8 cellular contexts compared by ENCODE assay signal in the genomic region with DNA sequence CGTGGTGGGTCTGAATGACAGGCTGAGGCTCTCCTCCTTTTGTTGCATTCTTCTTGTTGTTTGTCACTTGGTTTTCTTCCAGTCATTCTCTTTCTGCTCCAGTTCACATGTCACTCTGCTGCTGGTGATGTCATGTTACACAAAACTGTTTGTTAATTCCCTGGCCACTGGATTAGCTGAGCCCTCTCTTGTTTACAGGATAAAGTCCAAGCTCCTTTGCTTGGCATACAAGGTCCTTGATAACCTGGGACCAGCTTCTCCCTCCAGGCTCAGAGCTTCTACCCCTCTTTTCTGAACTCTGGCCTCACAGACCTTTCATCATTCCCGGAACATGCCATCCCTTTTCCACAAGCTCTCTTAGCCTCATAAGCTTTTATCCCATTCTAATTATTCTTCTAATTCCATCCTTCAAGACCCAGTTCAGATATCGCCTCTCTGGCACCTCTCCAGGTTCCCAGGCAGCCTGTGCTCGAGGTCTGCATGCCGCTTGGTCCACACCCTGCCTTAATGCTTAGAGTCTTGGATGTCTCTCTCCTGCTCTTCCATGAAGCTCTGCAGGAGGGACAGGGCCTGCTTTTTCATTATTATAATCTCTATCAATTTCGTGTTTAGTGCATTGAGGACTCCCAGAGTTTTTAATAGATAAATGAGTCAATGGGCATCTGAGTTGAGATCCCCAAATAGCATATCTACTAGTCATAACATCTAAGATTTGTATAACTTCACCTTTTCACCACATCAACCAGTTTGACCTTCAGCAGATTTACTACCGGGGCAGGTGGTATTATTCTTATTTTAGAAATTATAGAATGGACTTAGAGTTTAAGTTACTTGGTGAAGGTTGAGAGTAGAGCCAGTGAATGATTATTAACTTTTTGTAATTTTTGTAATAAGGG.
DNase-seq lines count a peak whose midpoint lies in the region; ATAC-seq and TF ChIP-seq lines count a peak whose summit lies in the region.

No MANE protein-coding gene starts in this region.

- H3K9ac ChIP-seq in IMR-90 (ENCODE audit: low read depth, low read length), result no peak overlapping the region

- peaks cover 1% of the 10 kb centered on the region for H3K27me3 Mint-ChIP-seq in activated T-helper 1 cell treated with anti-CD3 and anti-CD28 coated beads, Interleukin-12 subunit alpha, Interleukin-12 subunit beta, Interleukin-2, Interleukin-4 antibody, amounts not matched to agents 30 ng/mL and 10 ng/mL and 1 ng/mL, durations not matched to agents 14 hours and 24 hours and 36 hours (ENCODE audit: insufficient read depth)

- no peak overlapping the region for H3K4me3 Mint-ChIP-seq in activated T-helper 1 cell treated with anti-CD3 and anti-CD28 coated beads, Interleukin-12 subunit alpha, Interleukin-12 subunit beta, Interleukin-2, Interleukin-4 antibody, amounts not matched to agents 30 ng/mL and 10 ng/mL and 1 ng/mL, durations not matched to agents 14 hours and 24 hours and 36 hours

- dilution Hi-C loops in IMR-90 (cut with HindIII; ENCODE audit: low sequenced_read_pairs, unreplicated experiment), result no loop called here

- no TSS peak for BruUV-seq in IMR-90 (replicated peaks; lab: Mats Ljungman, UMichigan)

- intact Hi-C loops in IMR-90 (cut with micrococcal nuclease) (no loop called here), mucosa of descending colon (cut with DNase I, micrococcal nuclease) (no loop called here)
- intact Hi-C loops in activated T-helper 1 cell treated with anti-CD3 and anti-CD28 coated beads, Interleukin-12 subunit alpha, Interleukin-12 subunit beta, Interleukin-2, Interleukin-4 antibody, amounts not matched to agents 30 ng/mL and 10 ng/mL and 1 ng/mL, durations not matched to agents 14 hours and 24 hours and 36 hours (cut with micrococcal nuclease), result no loop called here

- no peak overlapping the region for H3K4ac ChIP-seq in IMR-90 (ENCODE audit: low read depth, low read length)

- no peak overlapping the region for H3K27ac Mint-ChIP-seq in activated T-helper 1 cell treated with anti-CD3 and anti-CD28 coated beads, Interleukin-12 subunit alpha, Interleukin-12 subunit beta, Interleukin-2, Interleukin-4 antibody, amounts not matched to agents 30 ng/mL and 10 ng/mL and 1 ng/mL, durations not matched to agents 14 hours and 24 hours and 36 hours

- no peak for TF ChIP-seq RAD21 in IMR-90 (IDR thresholded peaks at IDR 0.05; ENCODE audit: low read length)

- H2AK9ac ChIP-seq in IMR-90 (replicated peaks; ENCODE audit: low read depth, low read length, poor library complexity), result no peak overlapping the region

- no peak overlapping the region for H3K23ac ChIP-seq in IMR-90 (ENCODE audit: low read depth, low read length)

- no peak overlapping the region for H4K8ac ChIP-seq in IMR-90 (ENCODE audit: low read depth in 2 of 2, low read length in 2 of 2)

- no peak overlapping the region for H2BK20ac ChIP-seq in IMR-90 (ENCODE audit: low read depth, low read length)

- H3K9me3 ChIP-seq in BE2C (no peaks in the 10 kb centered on the region), IMR-90 (ENCODE audit: control insufficient read depth, insufficient read depth, low read length) (no peaks in the 10 kb centered on the region; the same call in 1 of the 2 replicates), mucosa of descending colon (no peaks in the 10 kb centered on the region)

- 66% methylated on average over 4 of the region's 7 CpGs; no CpG with 5 or more reads in 1 of the 2 experiments for WGBS in IMR-90 (ENCODE audit: extremely low coverage in 2 of 2, insufficient read length in 1 of 2), 2 experiments

- no peak overlapping the region for H2BK15ac ChIP-seq in IMR-90 (ENCODE audit: low read depth, low read length)

- H3K4me1 Mint-ChIP-seq in activated T-helper 1 cell treated with anti-CD3 and anti-CD28 coated beads, Interleukin-12 subunit alpha, Interleukin-12 subunit beta, Interleukin-2, Interleukin-4 antibody, amounts not matched to agents 30 ng/mL and 10 ng/mL and 1 ng/mL, durations not matched to agents 14 hours and 24 hours and 36 hours (ENCODE audit: low read depth), result peaks cover 38% of the 10 kb centered on the region

- H2BK5ac ChIP-seq in IMR-90 (ENCODE audit: low read depth, low read length, poor library complexity, severe bottlenecking), result no peak overlapping the region

- no peak overlapping the region for H3K56ac ChIP-seq in IMR-90 (ENCODE audit: extremely low read depth, insufficient read depth, low read length)

- H2BK120ac ChIP-seq in IMR-90 (ENCODE audit: low read depth, low read length), result 0 out of 2 replicates have a peak overlapping the region, but pooled peaks have one; percentile 38

- no peak overlapping the region for H2AFZ ChIP-seq in IMR-90 (replicated peaks; ENCODE audit: low read length, poor library complexity)

- H3K9me1 ChIP-seq in IMR-90 (ENCODE audit: insufficient read depth, low read length), result peaks cover 6% of the 10 kb centered on the region; the same call in 1 of the 2 replicates

- TF ChIP-seq CTCF in BE2C (IDR thresholded peaks at IDR 0.05; ENCODE audit: low read depth, low read length) (no peak), IMR-90 (conservative IDR thresholded peaks at IDR 0.05; ENCODE audit: low read depth, low read length) (no peak), mucosa of descending colon (IDR thresholded peaks at IDR 0.05) (no peak)

- no peak overlapping the region for H3K4me2 ChIP-seq in IMR-90 (ENCODE audit: low read depth, low read length)

- H3K27me3 ChIP-seq in BE2C (no peaks in the 10 kb centered on the region), IMR-90 (ENCODE audit: control insufficient read depth, insufficient read depth, low read length) (no peaks in the 10 kb centered on the region)

- H3K36me3 Mint-ChIP-seq in activated T-helper 1 cell treated with anti-CD3 and anti-CD28 coated beads, Interleukin-12 subunit alpha, Interleukin-12 subunit beta, Interleukin-2, Interleukin-4 antibody, amounts not matched to agents 30 ng/mL and 10 ng/mL and 1 ng/mL, durations not matched to agents 14 hours and 24 hours and 36 hours (ENCODE audit: low read depth), result peaks cover 46% of the 10 kb centered on the region

- H3K36me3 ChIP-seq in BE2C (no peaks in the 10 kb centered on the region; the same call in 1 of the 2 replicates), IMR-90 (ENCODE audit: control insufficient read depth, insufficient read depth, low read length) (no peaks in the 10 kb centered on the region), mucosa of descending colon (ENCODE audit: low read depth) (no peaks in the 10 kb centered on the region)

- TF ChIP-seq POLR2A in IMR-90 (IDR thresholded peaks at IDR 0.05; ENCODE audit: low read depth, low read length), result no peak

- no peak overlapping the region for H3K27ac ChIP-seq in IMR-90 (ENCODE audit: insufficient read depth, low read length)

- POLR2A ChIA-PET in IMR-90 (lab: Charles Lee; ENCODE audit: unreplicated experiment), result no interaction called here

- peaks cover 0 to 5% of the 10 kb centered on the region in 2 experiments; a peak in 1 of 4 replicates for H3K79me1 ChIP-seq in IMR-90 (ENCODE audit: low read depth in 1 of 2, low read length in 2 of 2)

- H2AK5ac ChIP-seq in IMR-90 (ENCODE audit: low read depth, low read length), result no peak overlapping the region

- in situ Hi-C loops in IMR-90 (cut with MboI; ENCODE audit: low sequenced_read_pairs), result no loop called here

- CTCF ChIA-PET in IMR-90 (lab: Yijun Ruan, JAX), result interaction anchor here (0.7 kb wide), 1 partner anchor 148 kb away, joined by 4 read pairs; no protein-coding TSS in a partner anchor

- no peak overlapping the region; the same call in 1 of the 2 replicates for H3K14ac ChIP-seq in IMR-90 (replicated peaks; ENCODE audit: low read depth, low read length)

- peaks cover 5% of the 10 kb centered on the region for H3K4me1 ChIP-seq in BE2C
- H3K4me1 ChIP-seq in IMR-90 (ENCODE audit: control insufficient read depth, insufficient read depth, low read length), result peaks cover 4% of the 10 kb centered on the region; the same call in 1 of the 2 replicates
- no peaks in the 10 kb centered on the region for H3K4me1 ChIP-seq in mucosa of descending colon (ENCODE audit: low read depth)

- H4K20me1 ChIP-seq in IMR-90 (ENCODE audit: insufficient read depth, low read length), result no peaks in the 10 kb centered on the region

- peak; percentile 66 for DNase-seq in BE2C
- DNase-seq in IMR-90, result peak; percentile 60
- peak; percentile 10 for DNase-seq in cerebellar cortex (ENCODE audit: low spot score)
- no peak for DNase-seq in mucosa of descending colon
- DNase-seq in activated T-helper 1 cell treated with anti-CD3 and anti-CD28 coated beads, Interleukin-12 subunit alpha, Interleukin-12 subunit beta, Interleukin-2, Interleukin-4 antibody, amounts not matched to agents 30 ng/mL and 10 ng/mL and 1 ng/mL, durations not matched to agents 14 hours and 24 hours and 36 hours (ENCODE audit: low spot score), result no peak
- DNase-seq in NCI-H1436 (lab: John Stamatoyannopoulos, UW), result no peak

- peaks cover 11% of the 10 kb centered on the region for H3K9me3 Mint-ChIP-seq in activated T-helper 1 cell treated with anti-CD3 and anti-CD28 coated beads, Interleukin-12 subunit alpha, Interleukin-12 subunit beta, Interleukin-2, Interleukin-4 antibody, amounts not matched to agents 30 ng/mL and 10 ng/mL and 1 ng/mL, durations not matched to agents 14 hours and 24 hours and 36 hours

- H3K18ac ChIP-seq in IMR-90 (ENCODE audit: low read depth, low read length), result no peak overlapping the region

- H4K91ac ChIP-seq in IMR-90 (ENCODE audit: insufficient read depth, low read depth, low read length), result no peak overlapping the region

- no peak overlapping the region for H4K5ac ChIP-seq in IMR-90 (ENCODE audit: low read depth, low read length)

- ATAC-seq in IMR-90 (ENCODE audit: low read depth) (peak; percentile 63), mucosa of descending colon (peak; percentile 67), HG02642 (IDR thresholded peaks at IDR 0.05; ENCODE audit: poor library complexity, unreplicated experiment) (no peak), GM19395 (IDR thresholded peaks at IDR 0.05; ENCODE audit: unreplicated experiment) (no peak)

- H3K4me3 ChIP-seq in BE2C (ENCODE audit: low read depth, low read length), result no peak overlapping the region
- H3K4me3 ChIP-seq in IMR-90 (ENCODE audit: insufficient read depth, low read depth, low read length), result no peak overlapping the region
- H3K4me3 ChIP-seq in mucosa of descending colon, result no peak overlapping the region

TF ChIP-seq in IMR-90, 13 proteins besides CTCF, POLR2A, EP300 and RAD21 (continues in another document):
- TF ChIP-seq CEBPB (IDR thresholded peaks at IDR 0.05; ENCODE audit: low read depth, low read length) (no peak), RFX5 (IDR thresholded peaks at IDR 0.05; ENCODE audit: low read depth, low read length) (no peak), RCOR1 (IDR thresholded peaks at IDR 0.05; ENCODE audit: insufficient replicate concordance, low read length) (no peak), FOS (IDR thresholded peaks at IDR 0.05; ENCODE audit: low read depth, low read length) (no peak), SMC3 (IDR thresholded peaks at IDR 0.05; ENCODE audit: low read depth, low read length) (no peak), CHD1 (IDR thresholded peaks at IDR 0.05; ENCODE audit: low read depth, low read length) (no peak), MXI1 (IDR thresholded peaks at IDR 0.05; ENCODE audit: borderline replicate concordance, low read depth, low read length) (no peak), MAZ (IDR thresholded peaks at IDR 0.05; ENCODE audit: borderline replicate concordance, low read depth, low read length) (no peak), MAFK (IDR thresholded peaks at IDR 0.05; ENCODE audit: low read depth, low read length) (no peak)

Comparison
In these comparisons a context has a peak if more than half of its experiments do, and no peak if none do; other contexts are left out.
1. DNase-seq: peak in BE2C (single experiment), IMR-90 (single experiment) and cerebellar cortex (single experiment); none in mucosa of descending colon (0 of 3), activated T-helper 1 cell treated with anti-CD3 and anti-CD28 coated beads, Interleukin-12 subunit alpha, Interleukin-12 subunit beta, Interleukin-2, Interleukin-4 antibody, amounts not matched to agents 30 ng/mL and 10 ng/mL and 1 ng/mL, durations not matched to agents 14 hours and 24 hours and 36 hours (single experiment) and NCI-H1436 (single experiment).
2. ATAC-seq: peak in IMR-90 (single experiment) and mucosa of descending colon (single experiment); none in HG02642 (single experiment) and GM19395 (single experiment).